In the genomic region with DNA sequence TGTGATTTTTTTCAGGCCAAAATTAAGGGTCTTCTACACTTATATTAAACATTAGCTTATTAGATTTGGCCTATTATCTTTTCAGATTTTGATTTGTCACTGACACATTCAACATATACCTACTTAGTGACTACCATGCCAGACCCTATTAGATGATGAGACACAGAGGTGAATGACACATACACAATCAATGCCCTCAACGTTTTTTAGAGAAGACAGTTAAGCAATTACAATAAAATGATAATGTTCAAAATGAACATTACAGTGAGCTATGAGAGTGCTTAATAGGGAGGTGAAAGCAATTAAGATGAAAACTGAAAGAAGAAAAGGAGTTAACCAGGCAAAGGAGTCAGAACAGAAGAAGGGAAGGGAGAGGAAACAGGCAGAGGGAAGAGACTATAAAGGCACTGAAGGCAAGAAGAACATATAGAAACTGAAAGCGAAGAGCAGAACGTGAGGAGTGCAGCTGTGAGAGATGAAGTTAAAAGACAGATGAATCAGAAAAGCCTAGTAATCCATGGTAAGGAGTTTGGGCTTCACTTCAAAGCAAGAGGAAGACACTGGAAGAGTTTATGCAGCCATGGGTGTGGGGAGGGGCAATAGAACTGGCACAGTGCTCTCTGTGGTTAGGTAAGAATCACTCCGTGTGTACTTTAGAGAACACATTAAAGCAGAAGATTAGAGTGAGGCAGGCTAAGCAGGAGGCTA, we compare ENCODE assay signal across 8 cellular contexts.
DNase-seq lines count a peak whose midpoint lies in the region; ATAC-seq and TF ChIP-seq lines count a peak whose summit lies in the region.

No MANE protein-coding gene starts in this region.

- H3K4me3 Mint-ChIP-seq in CD4-positive, alpha-beta T cell, result no peak overlapping the region
- no peak overlapping the region for H3K4me3 Mint-ChIP-seq in progenitor cell of endocrine pancreas (ENCODE audit: low read depth)

- peak overlapping the region; percentile 30 for H3K4me2 ChIP-seq in OCI-LY7 (ENCODE audit: low read length)

- H3K4me1 ChIP-seq in OCI-LY7 (ENCODE audit: insufficient read depth, low read length, poor library complexity, severe bottlenecking), result peaks cover 5% of the 10 kb centered on the region

- H3K9me2 ChIP-seq in OCI-LY7 (ENCODE audit: insufficient read depth, low read length), result no peaks in the 10 kb centered on the region

- no peaks in the 10 kb centered on the region for H3K9me3 Mint-ChIP-seq in CD4-positive, alpha-beta T cell
- H3K9me3 Mint-ChIP-seq in progenitor cell of endocrine pancreas (ENCODE audit: low read depth), result no peaks in the 10 kb centered on the region

- no peaks in the 10 kb centered on the region for H3K36me3 Mint-ChIP-seq in CD4-positive, alpha-beta T cell (ENCODE audit: low read depth)
- H3K36me3 Mint-ChIP-seq in progenitor cell of endocrine pancreas (ENCODE audit: insufficient read depth), result no peaks in the 10 kb centered on the region

- no peak overlapping the region for H3K27ac ChIP-seq in OCI-LY7 (ENCODE audit: low read depth, low read length, poor library complexity, severe bottlenecking)
- no peak overlapping the region for H3K27ac ChIP-seq in CD4-positive, alpha-beta T cell (ENCODE audit: low read depth, low read length)

- no peaks in the 10 kb centered on the region for H3K79me2 ChIP-seq in OCI-LY7 (ENCODE audit: insufficient read depth, low read depth, low read length)

- CTCF ChIA-PET in OCI-LY7 (lab: Charles Lee; ENCODE audit: unreplicated experiment), result no interaction called here
- CTCF ChIA-PET in CD4-positive, alpha-beta T cell (lab: Charles Lee), result no interaction called here

- POLR2A ChIA-PET in OCI-LY7 (lab: Charles Lee), result interaction anchor here (0.6 kb wide), 1 partner anchor 1373 kb away, joined by 5 read pairs; no protein-coding TSS in a partner anchor
- POLR2A ChIA-PET in CD4-positive, alpha-beta T cell (lab: Charles Lee), result no interaction called here

- ATAC-seq in HG02884 (IDR thresholded peaks at IDR 0.05; ENCODE audit: unreplicated experiment), result peak; percentile 79
- no peak for ATAC-seq in CD4-positive, alpha-beta T cell (ENCODE audit: poor library complexity)

- no peak overlapping the region for H2AFZ ChIP-seq in OCI-LY7 (ENCODE audit: low read length)

- H3K36me3 ChIP-seq in OCI-LY7 (ENCODE audit: insufficient read depth, low read length), result no peaks in the 10 kb centered on the region

- no peaks in the 10 kb centered on the region for H3K27me3 ChIP-seq in CD4-positive, alpha-beta T cell (ENCODE audit: control insufficient read depth, insufficient read depth, low read length)

- TF ChIP-seq CTCF in OCI-LY7 (conservative IDR thresholded peaks at IDR 0.05; ENCODE audit: low read length) (no peak), progenitor cell of endocrine pancreas (IDR thresholded peaks at IDR 0.05; ENCODE audit: unreplicated experiment) (no peak)
- no peak for TF ChIP-seq CTCF in CD4-positive, alpha-beta T cell (IDR thresholded peaks at IDR 0.05)

- DNase-seq in stimulated activated CD4-positive, alpha-beta T cell treated with anti-CD3 and anti-CD28 coated beads, Interleukin-12 subunit alpha, Interleukin-12 subunit beta, amount 100 ng/mL, for 48 hours (ENCODE audit: low read depth in 2 of 3, low spot score in 1 of 3), result peak in 2 of 3 donors; percentile 0 to 3
- no peak for DNase-seq in stimulated activated CD4-positive, alpha-beta T cell treated with anti-CD3 and anti-CD28 coated beads, Interleukin-2, amount 100 ng/mL, for 48 hours
- DNase-seq in OCI-LY7 (ENCODE audit: low spot score) (peak; percentile 14), fibroblast of the conjunctiva (ENCODE audit: low read depth) (peak; percentile 42), NCI-H1436 (lab: John Stamatoyannopoulos, UW) (no peak), progenitor cell of endocrine pancreas (ENCODE audit: low spot score, unreplicated experiment) (no peak)
- no peak for DNase-seq in CD4-positive, alpha-beta T cell

- H3K27ac Mint-ChIP-seq in CD4-positive, alpha-beta T cell, result no peak overlapping the region
- H3K27ac Mint-ChIP-seq in progenitor cell of endocrine pancreas, result no peak overlapping the region

- intact Hi-C loops in OCI-LY7 (cut with micrococcal nuclease; ENCODE audit: unreplicated experiment), result no loop called here
- intact Hi-C loops in CD4-positive, alpha-beta T cell (cut with DNase I, micrococcal nuclease), result no loop called here

- no peak overlapping the region for H3K4me3 ChIP-seq in OCI-LY7 (ENCODE audit: low read depth, low read length, poor library complexity, severe bottlenecking)

- no peaks in the 10 kb centered on the region for H3K27me3 Mint-ChIP-seq in CD4-positive, alpha-beta T cell
- peaks cover 6% of the 10 kb centered on the region for H3K27me3 Mint-ChIP-seq in progenitor cell of endocrine pancreas

- H3K9me3 ChIP-seq in OCI-LY7 (ENCODE audit: low read length), result no peaks in the 10 kb centered on the region
- no peaks in the 10 kb centered on the region for H3K9me3 ChIP-seq in CD4-positive, alpha-beta T cell (ENCODE audit: control insufficient read depth, low read length)

- H3K4me1 Mint-ChIP-seq in CD4-positive, alpha-beta T cell (ENCODE audit: low read depth), result peaks cover 3% of the 10 kb centered on the region
- peaks cover 14% of the 10 kb centered on the region for H3K4me1 Mint-ChIP-seq in progenitor cell of endocrine pancreas (ENCODE audit: low read depth)

- no TSS peak for BruUV-seq in OCI-LY7 (replicated peaks; lab: Mats Ljungman, UMichigan)

- H4K20me1 ChIP-seq in OCI-LY7 (ENCODE audit: insufficient read depth, low read length), result peaks cover 5% of the 10 kb centered on the region; the same call in 1 of the 2 replicates

Comparison
In these comparisons a context has a peak if more than half of its experiments do, and no peak if none do; other contexts are left out.
1. DNase-seq: peak in stimulated activated CD4-positive, alpha-beta T cell treated with anti-CD3 and anti-CD28 coated beads, Interleukin-12 subunit alpha, Interleukin-12 subunit beta, amount 100 ng/mL, for 48 hours (2 of 3), OCI-LY7 (single experiment) and fibroblast of the conjunctiva (single experiment); none in stimulated activated CD4-positive, alpha-beta T cell treated with anti-CD3 and anti-CD28 coated beads, Interleukin-2, amount 100 ng/mL, for 48 hours (0 of 2), CD4-positive, alpha-beta T cell (0 of 10), NCI-H1436 (single experiment) and progenitor cell of endocrine pancreas (single experiment).